23 cellular contexts compared by ENCODE assay signal in the genomic region with DNA sequence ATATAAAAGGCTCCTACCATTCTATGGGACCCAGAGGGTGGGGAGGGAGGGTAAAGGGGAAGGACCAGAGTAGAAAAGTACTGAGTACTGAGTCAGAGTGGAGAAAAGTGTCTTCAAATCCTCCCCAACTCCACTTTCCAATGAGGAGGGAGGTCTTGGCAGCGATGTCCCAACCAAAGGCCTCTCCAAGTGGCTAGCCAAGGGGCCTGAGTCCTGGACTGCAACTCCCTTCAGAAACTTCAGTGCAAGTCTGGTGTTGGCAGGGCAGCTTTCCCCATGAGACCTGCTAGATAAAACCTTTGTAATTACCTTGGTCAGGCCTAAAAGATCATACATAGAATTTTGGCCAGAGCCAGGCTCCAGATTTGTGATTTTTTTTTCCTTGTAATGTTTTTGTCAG.
"Had no signal": no experiment of that assay in that cellular context is flagged by ENCODE, and none has a peak within 500 bp of the region (broad histone marks: within the 10 kb centered on the region; RNA-seq: fewer than 3 reads in every experiment).

No MANE protein-coding gene starts in this region.

- DNase-seq: colonic mucosa; cortex of kidney; dermis blood vessel endothelial cell; dorsolateral prefrontal cortex; effector CD4-positive, alpha-beta T cell; effector CD8-positive, alpha-beta T cell; effector memory CD4-positive, alpha-beta T cell; effector memory CD8-positive, alpha-beta T cell; endodermal cell; erythroblast; esophagus squamous epithelium; foreskin fibroblast; foreskin melanocyte; gastrocnemius medialis; glutamatergic neuron; head of caudate nucleus; heart left ventricle; heart right ventricle had no signal

- H3K36me3 ChIP-seq: colonic mucosa, esophagus muscularis mucosa, esophagus squamous epithelium, gastrocnemius medialis, gastroesophageal sphincter, heart left ventricle, heart right ventricle had no signal

- ATAC-seq: effector memory CD8-positive, alpha-beta T cell; esophagus mucosa; gastrocnemius medialis; gastroesophageal sphincter; heart left ventricle; heart right ventricle had no signal

- H3K4me1 ChIP-seq: colonic mucosa, esophagus muscularis mucosa, esophagus squamous epithelium, gastrocnemius medialis, gastroesophageal sphincter, heart left ventricle, heart right ventricle had no signal

- H3K27ac ChIP-seq: colonic mucosa, coronary artery, dorsolateral prefrontal cortex, epithelial cell of prostate, esophagus muscularis mucosa, esophagus squamous epithelium, gastrocnemius medialis, gastroesophageal sphincter, heart left ventricle, heart right ventricle had no signal

- H3K4me3 ChIP-seq: colonic mucosa, coronary artery, dorsolateral prefrontal cortex, esophagus muscularis mucosa, esophagus squamous epithelium, gastrocnemius medialis, gastroesophageal sphincter, heart left ventricle, heart right ventricle had no signal

- H3K27me3 ChIP-seq: colonic mucosa, dorsolateral prefrontal cortex, gastrocnemius medialis, gastroesophageal sphincter, heart left ventricle had no signal

- H3K9me3 ChIP-seq: colonic mucosa, esophagus muscularis mucosa, esophagus squamous epithelium, gastrocnemius medialis, gastroesophageal sphincter had no signal
